Comparison of ENCODE assay signal across 1 cellular context in the genomic region with DNA sequence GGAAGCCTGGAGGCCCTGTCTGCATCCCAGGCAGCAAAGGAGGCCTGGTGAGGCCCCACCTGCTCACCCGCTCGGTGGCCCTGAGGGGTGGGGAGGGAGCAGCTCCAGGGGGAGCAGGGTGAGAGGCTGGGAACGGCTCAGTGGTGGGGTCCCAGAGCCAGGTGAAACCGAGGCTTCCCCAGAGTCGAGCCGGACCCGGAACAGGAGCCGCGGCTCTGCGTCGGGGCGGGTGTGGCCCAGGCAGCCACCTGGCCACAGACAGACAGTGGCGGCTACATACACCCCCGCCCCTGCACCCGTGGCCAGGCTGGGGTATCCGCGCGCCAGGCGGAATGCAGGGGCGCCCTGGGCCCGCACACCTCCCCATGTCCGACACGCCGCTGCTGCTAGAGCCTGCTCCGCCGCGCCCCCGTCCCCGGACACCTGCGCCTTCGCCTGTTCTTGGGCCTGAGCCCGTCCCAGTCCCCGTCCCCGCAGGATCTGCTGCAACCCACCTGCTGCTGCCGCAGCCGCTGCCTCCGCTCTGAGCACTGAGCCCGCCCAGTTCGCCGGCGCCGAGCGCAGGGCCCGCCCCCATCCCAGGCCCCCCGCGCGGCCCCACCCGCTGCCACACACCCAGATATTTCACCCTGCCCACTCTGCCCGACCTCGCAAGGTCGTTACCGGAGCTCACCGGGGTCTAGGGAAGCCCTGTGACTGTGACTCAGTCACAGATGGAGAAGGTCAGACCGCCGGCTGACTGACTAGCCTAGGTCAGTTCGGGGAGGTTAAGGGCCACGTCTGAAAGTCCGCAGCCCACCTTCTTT.
TF ChIP-seq lines count a peak whose summit lies in the region.

A gene with protein sequence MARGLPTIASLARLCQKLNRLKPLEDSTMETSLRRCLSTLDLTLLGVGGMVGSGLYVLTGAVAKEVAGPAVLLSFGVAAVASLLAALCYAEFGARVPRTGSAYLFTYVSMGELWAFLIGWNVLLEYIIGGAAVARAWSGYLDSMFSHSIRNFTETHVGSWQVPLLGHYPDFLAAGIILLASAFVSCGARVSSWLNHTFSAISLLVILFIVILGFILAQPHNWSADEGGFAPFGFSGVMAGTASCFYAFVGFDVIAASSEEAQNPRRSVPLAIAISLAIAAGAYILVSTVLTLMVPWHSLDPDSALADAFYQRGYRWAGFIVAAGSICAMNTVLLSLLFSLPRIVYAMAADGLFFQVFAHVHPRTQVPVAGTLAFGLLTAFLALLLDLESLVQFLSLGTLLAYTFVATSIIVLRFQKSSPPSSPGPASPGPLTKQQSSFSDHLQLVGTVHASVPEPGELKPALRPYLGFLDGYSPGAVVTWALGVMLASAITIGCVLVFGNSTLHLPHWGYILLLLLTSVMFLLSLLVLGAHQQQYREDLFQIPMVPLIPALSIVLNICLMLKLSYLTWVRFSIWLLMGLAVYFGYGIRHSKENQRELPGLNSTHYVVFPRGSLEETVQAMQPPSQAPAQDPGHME (minus strand): TSS at position 525 of the 806 bp plus-strand sequence. CDS start 749 bp downstream, outside the sequence.

TF ChIP-seq in K562, 482 proteins besides CTCF, POLR2A, EP300 and RAD21 (continued from another document):
- TF ChIP-seq, protein P1, sequence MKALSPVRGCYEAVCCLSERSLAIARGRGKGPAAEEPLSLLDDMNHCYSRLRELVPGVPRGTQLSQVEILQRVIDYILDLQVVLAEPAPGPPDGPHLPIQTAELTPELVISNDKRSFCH (CRISPR knock-in tag; IDR thresholded peaks at IDR 0.05): no peak
- TF ChIP-seq, protein P1 (tag; IDR thresholded peaks at IDR 0.05): 0 out of 2 replicates have a peak, but pooled peaks have one; percentile 19
- TF ChIP-seq THRB (CRISPR knock-in tag; conservative IDR thresholded peaks at IDR 0.05): 0 out of 2 replicates have a peak, but pooled peaks have one; percentile 81
